Comparison of ENCODE assay signal across 9 cellular contexts in genomic region chr15:70512772-70513362, GRCh38.
A peak's percentile ranks its signal among the peaks of the same experiment; 100 is the strongest.
DNase-seq lines count a peak whose midpoint lies in the region; ATAC-seq, FAIRE-seq and TF ChIP-seq lines count a peak whose summit lies in the region.
"Had no signal": no experiment of that assay in that cellular context is flagged by ENCODE, and none has a peak within 500 bp of the region (broad histone marks: within the 10 kb centered on the region; RNA-seq: fewer than 3 reads in every experiment).

No MANE protein-coding gene starts in this region.

- H3K9me2 ChIP-seq in SU-DHL-6 (replicated peaks; ENCODE audit: insufficient read depth, low read length) = no peaks in the 10 kb centered on the region

- peaks cover 1% of the 10 kb centered on the region for H3K27me3 Mint-ChIP-seq in memory B cell

- H3K4me3 ChIP-seq in BE2C (ENCODE audit: low read depth, low read length) (no peak overlapping the region), SU-DHL-6 (ENCODE audit: insufficient read depth, low read length, poor library complexity, severe bottlenecking) (no peak overlapping the region), bronchial epithelial cell (ENCODE audit: low read depth, low read length) (no peak overlapping the region)
- H3K4me3 ChIP-seq: psoas muscle had no signal

- TF ChIP-seq CTCF in BE2C (IDR thresholded peaks at IDR 0.05; ENCODE audit: low read depth, low read length) (peak; percentile 89), SU-DHL-6 (IDR thresholded peaks at IDR 0.05; ENCODE audit: insufficient read depth, low read length, poor library complexity, severe bottlenecking) (peak; percentile 99), bronchial epithelial cell (IDR thresholded peaks at IDR 0.05; ENCODE audit: insufficient read depth, low read length, severe bottlenecking) (peak; percentile 69)

- no peak overlapping the region for H3K27ac ChIP-seq in SU-DHL-6 (ENCODE audit: low read depth, low read length)
- H3K27ac ChIP-seq: psoas muscle had no signal

- no peaks in the 10 kb centered on the region for H3F3A ChIP-seq in SU-DHL-6 (ENCODE audit: insufficient read depth)

- FAIRE-seq in bronchial epithelial cell (lab: Jason Lieb, UNC) = no peak

- peaks cover 7% of the 10 kb centered on the region for H3K9me3 Mint-ChIP-seq in memory B cell

- H3K27ac Mint-ChIP-seq in memory B cell = no peak overlapping the region

- H3K36me3 ChIP-seq in BE2C = no peaks in the 10 kb centered on the region
- no peaks in the 10 kb centered on the region for H3K36me3 ChIP-seq in SU-DHL-6 (ENCODE audit: low read length)
- H3K36me3 ChIP-seq in bronchial epithelial cell (ENCODE audit: control insufficient read depth, insufficient read depth, low read length) = no peaks in the 10 kb centered on the region

- peak; percentile 79 for ATAC-seq in GM18868 (IDR thresholded peaks at IDR 0.05; ENCODE audit: unreplicated experiment)
- peak; percentile 75 for ATAC-seq in HG03521 (IDR thresholded peaks at IDR 0.05; ENCODE audit: unreplicated experiment)
- ATAC-seq in memory B cell (ENCODE audit: low read depth) = peak; percentile 86

- H3K9me3 ChIP-seq in BE2C (0 out of 2 replicates have a peak, but pooled peaks cover 11% of the 10 kb centered on the region), SU-DHL-6 (ENCODE audit: insufficient read depth, low read length) (peaks cover 17% of the 10 kb centered on the region; the same call in 1 of the 2 replicates)

- H3K9ac ChIP-seq in SU-DHL-6 (ENCODE audit: low read length) = no peak overlapping the region

- H3K27me3 ChIP-seq in BE2C (no peaks in the 10 kb centered on the region), SU-DHL-6 (ENCODE audit: low read length) (no peaks in the 10 kb centered on the region), bronchial epithelial cell (ENCODE audit: control insufficient read depth, insufficient read depth, low read length) (peaks cover 16% of the 10 kb centered on the region)

- peaks cover 4% of the 10 kb centered on the region for H3K36me3 Mint-ChIP-seq in memory B cell

- no peaks in the 10 kb centered on the region for H3K79me2 ChIP-seq in SU-DHL-6 (ENCODE audit: insufficient read depth, low read length)

- no peak overlapping the region for H2AFZ ChIP-seq in SU-DHL-6 (ENCODE audit: low read depth, low read length, severe bottlenecking)

- no peak overlapping the region for H3K4me2 ChIP-seq in SU-DHL-6 (ENCODE audit: low read depth, low read length, poor library complexity, severe bottlenecking)

- no peak overlapping the region for H3K4me3 Mint-ChIP-seq in memory B cell

- H3K4me1 Mint-ChIP-seq in memory B cell = peaks cover 10% of the 10 kb centered on the region

- peak; percentile 57 for DNase-seq in BE2C
- peak; percentile 56 for DNase-seq in bronchial epithelial cell (ENCODE audit: low read depth)
- peak in 1 of 2 donors; percentile 26 for DNase-seq in memory B cell (ENCODE audit: low spot score in 2 of 2)
- no peak for DNase-seq in NCI-H2029 treated with DMSO at 0.1 percent for 48 hours (lab: John Stamatoyannopoulos, UW)
- no peak for DNase-seq in effector CD8-positive, alpha-beta T cell (lab: John Stamatoyannopoulos, UW)
- DNase-seq: psoas muscle had no signal

- H4K20me1 ChIP-seq in SU-DHL-6 (ENCODE audit: low read depth, low read length) = no peaks in the 10 kb centered on the region

- 0 out of 2 replicates have a peak, but pooled peaks cover 9% of the 10 kb centered on the region for H3K4me1 ChIP-seq in BE2C
- H3K4me1 ChIP-seq: psoas muscle had no signal

Comparison
In these comparisons a context has a peak if more than half of its experiments do, and no peak if none do; other contexts are left out.
1. DNase-seq: peak in BE2C (single experiment) and bronchial epithelial cell (single experiment); none in NCI-H2029 treated with DMSO at 0.1 percent for 48 hours (single experiment) and effector CD8-positive, alpha-beta T cell (single experiment).
2. Peak in every context shown above with its lines, with median percentiles within 50 percentile points of each other: CTCF ChIP-seq and ATAC-seq.